22 cellular contexts compared by ENCODE assay signal in the genomic region with DNA sequence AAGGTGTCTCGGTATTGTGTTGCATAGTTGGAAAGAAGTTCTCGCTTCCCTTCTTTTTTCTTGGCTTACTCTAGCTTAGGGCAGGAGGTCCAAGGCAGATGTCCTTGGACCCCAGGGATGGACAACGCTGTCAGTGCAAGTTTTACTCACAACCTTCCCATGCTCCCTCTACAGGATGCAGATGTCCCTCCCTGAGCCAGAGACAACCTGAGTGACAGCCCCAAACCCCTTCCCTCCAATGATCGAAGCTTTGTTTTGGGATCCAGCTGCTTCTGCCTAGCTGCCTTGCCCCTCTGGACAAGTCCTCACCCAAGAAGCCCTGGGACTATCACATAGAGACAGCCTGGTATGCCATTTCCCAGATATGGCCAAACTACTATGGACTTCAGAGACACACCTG.
"Had no signal": no experiment of that assay in that cellular context is flagged by ENCODE, and none has a peak within 500 bp of the region (broad histone marks: within the 10 kb centered on the region; RNA-seq: fewer than 3 reads in every experiment).

No MANE protein-coding gene starts in this region.

- DNase-seq: activated CD4-positive, alpha-beta T cell treated with anti-CD3 and anti-CD28 coated beads, Interleukin-2, amount 50 U/mL, for 4 hours; activated CD8-positive, alpha-beta memory T cell treated with anti-CD3 and anti-CD28 coated beads, Interleukin-2, amount 10 ng/mL, durations not matched to agents 7 days and 5 days; activated gamma-delta T cell treated with Interleukin-2 at 50 U/mL for 16 hours; activated T-cell treated with anti-CD3 and anti-CD28 coated beads, Interleukin-2, amount 50 U/mL, for 48 hours; amniotic stem cell; effector memory CD4-positive, alpha-beta T cell; gastrocnemius medialis; heart right ventricle; islet precursor cell; mammary epithelial cell; mucosa of descending colon; naive thymus-derived CD4-positive, alpha-beta T cell; stimulated activated CD4-positive, alpha-beta T cell treated with anti-CD3 and anti-CD28 coated beads, Interleukin-15, amount 100 ng/mL, for 24 hours; stimulated activated CD4-positive, alpha-beta T cell treated with anti-CD3 and anti-CD28 coated beads, Interleukin-4, amount 100 ng/mL, for 1 hour; stimulated activated naive CD4-positive, alpha-beta T cell treated with Interleukin-2 at 50 U/mL for 16 hours; SW 1271; trophoblast cell had no signal

- H3K9me3 ChIP-seq: gastrocnemius medialis, heart right ventricle, mucosa of descending colon, right atrium auricular region, suprapubic skin had no signal

- H3K4me1 ChIP-seq: right atrium auricular region, suprapubic skin had no signal

- H3K27me3 ChIP-seq: gastrocnemius medialis, heart right ventricle, right atrium auricular region, suprapubic skin had no signal

- H3K4me3 ChIP-seq: gastrocnemius medialis, heart right ventricle, mucosa of descending colon, right atrium auricular region, skin epidermis, suprapubic skin had no signal

- ATAC-seq: activated CD4-positive, CD25-positive, alpha-beta regulatory T cell treated with anti-CD3 and anti-CD28 coated beads, Interleukin-2, amount 50 U/mL, for 24 hours; activated CD8-positive, alpha-beta memory T cell treated with anti-CD3 and anti-CD28 coated beads, Interleukin-2, amount 10 ng/mL, durations not matched to agents 7 days and 5 days; gastrocnemius medialis; heart right ventricle; left lobe of liver; mucosa of descending colon; naive thymus-derived CD4-positive, alpha-beta T cell had no signal

- H3K36me3 ChIP-seq: gastrocnemius medialis, heart right ventricle, right atrium auricular region, suprapubic skin had no signal

- H3K27ac ChIP-seq: gastrocnemius medialis, heart right ventricle, right atrium auricular region, suprapubic skin had no signal
